8 cellular contexts compared by ENCODE assay signal in the genomic region with DNA sequence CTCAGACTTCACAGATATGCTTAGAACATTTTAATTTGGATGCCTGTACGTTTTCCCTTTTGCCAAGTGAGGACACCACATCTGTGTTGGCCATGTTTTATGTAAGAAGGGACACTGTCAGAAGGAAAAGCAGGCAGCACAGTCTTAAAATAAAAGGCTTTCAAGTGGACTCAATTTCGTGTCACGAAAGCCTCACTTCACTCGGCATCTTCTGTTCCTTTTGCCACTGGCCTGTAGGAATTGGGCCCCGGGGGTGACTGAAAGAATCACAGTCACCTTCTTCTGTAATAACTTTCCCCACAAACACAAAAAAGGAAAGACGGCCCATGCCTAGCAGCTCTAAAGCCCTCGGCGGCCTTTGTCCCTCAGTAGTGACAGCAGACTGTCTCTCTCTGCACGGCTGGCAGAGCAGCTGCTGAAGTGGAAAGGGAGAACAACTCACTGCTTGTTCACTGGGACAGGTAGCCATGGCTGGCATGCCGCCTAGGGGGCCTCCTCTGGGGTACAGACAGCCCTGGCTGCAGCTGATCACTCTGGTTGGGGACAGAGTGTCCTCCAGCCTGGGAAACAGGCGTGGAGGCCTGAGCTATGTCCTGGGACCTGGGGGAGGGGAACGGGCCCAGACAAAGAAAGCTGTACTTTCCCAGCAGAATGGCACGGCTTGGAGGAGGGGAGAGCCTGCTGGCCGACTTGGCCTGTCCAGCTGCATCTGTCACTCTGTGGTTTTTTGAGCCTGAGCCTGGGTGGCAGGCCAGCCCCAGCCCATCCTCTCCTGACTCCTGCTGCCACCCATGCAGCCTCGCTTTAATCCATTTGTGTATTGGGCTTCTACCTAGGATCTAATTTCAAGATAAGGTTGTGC. TPM values are rescaled to one million over a fixed set of nuclear protein-coding genes. Genes with fewer than 3 reads are reported as not detected.
DNase-seq lines count a peak whose midpoint lies in the region; ATAC-seq, FAIRE-seq and TF ChIP-seq lines count a peak whose summit lies in the region.

No MANE protein-coding gene starts in this region.

- no peak for DNase-seq in GM19239 (ENCODE audit: insufficient read length, low spot score)
- peak in 4 of 7 donors; percentile 34 to 80 (median 44) for DNase-seq in adrenal gland
- DNase-seq in stimulated activated CD8-positive, alpha-beta memory T cell treated with anti-CD3 and anti-CD28 coated beads, Interleukin-4, amount 100 ng/mL, for 48 hours, result peak; percentile 14
- no peak for DNase-seq in GM23248
- DNase-seq in naive thymus-derived CD8-positive, alpha-beta T cell, result no peak
- no peak for DNase-seq in activated T-cell treated with anti-CD3 and anti-CD28 coated beads, Interleukin-2, amount 50 U/mL, for 72 hours
- DNase-seq in activated CD4-positive, alpha-beta T cell treated with anti-CD3 and anti-CD28 coated beads, Interleukin-2, amount 10 ng/mL, durations not matched to agents 7 days and 5 days, result no peak

- TF ChIP-seq POLR2A in adrenal gland (IDR thresholded peaks at IDR 0.05), result no peak

- H3K27ac Mint-ChIP-seq in naive thymus-derived CD8-positive, alpha-beta T cell, result no peak overlapping the region
- H3K27ac Mint-ChIP-seq in activated T-cell treated with anti-CD3 and anti-CD28 coated beads, Interleukin-2, amount 50 U/mL, for 72 hours, result no peak overlapping the region
- no peak overlapping the region for H3K27ac Mint-ChIP-seq in activated CD4-positive, alpha-beta T cell treated with anti-CD3 and anti-CD28 coated beads, Interleukin-2, amount 10 ng/mL, durations not matched to agents 7 days and 5 days

- CTCF ChIA-PET in activated CD4-positive, alpha-beta T cell treated with anti-CD3 and anti-CD28 coated beads, Interleukin-2, amount 10 ng/mL, durations not matched to agents 7 days and 5 days (lab: Charles Lee), result interaction anchor here (0.6 to 2.9 kb wide), 6 partner anchors 9 to 655 kb away, joined by 3 to 11 read pairs (median 4); no protein-coding TSS in a partner anchor

- H3K4me3 ChIP-seq in adrenal gland (no peak overlapping the region), GM23248 (no peak overlapping the region)

- no peak overlapping the region for H3K4me2 ChIP-seq in GM23248 (ENCODE audit: unreplicated experiment)

- no peak for TF ChIP-seq CTCF in adrenal gland (IDR thresholded peaks at IDR 0.05)

- H4K20me1 ChIP-seq in GM23248 (ENCODE audit: insufficient read depth), result no peaks in the 10 kb centered on the region

- peaks cover 0 to 9% (median 0%) of the 10 kb centered on the region in 5 donors for H3K27me3 Mint-ChIP-seq in naive thymus-derived CD8-positive, alpha-beta T cell
- no peaks in the 10 kb centered on the region for H3K27me3 Mint-ChIP-seq in activated T-cell treated with anti-CD3 and anti-CD28 coated beads, Interleukin-2, amount 50 U/mL, for 72 hours (ENCODE audit: low read depth)
- no peaks in the 10 kb centered on the region for H3K27me3 Mint-ChIP-seq in activated CD4-positive, alpha-beta T cell treated with anti-CD3 and anti-CD28 coated beads, Interleukin-2, amount 10 ng/mL, durations not matched to agents 7 days and 5 days

- ATAC-seq in naive thymus-derived CD8-positive, alpha-beta T cell, result no peak
- no peak for ATAC-seq in activated T-cell treated with anti-CD3 and anti-CD28 coated beads, Interleukin-2, amount 50 U/mL, for 72 hours (replicated peaks in 1 of 2)

- 63 to 77% (median 72%) methylated on average over 11 to 15 of the region's 15 CpGs for WGBS in adrenal gland, 4 donors
- WGBS in GM23248 (ENCODE audit: low coverage in 1 of 2, low lambda C conversion rate in 2 of 2, missing lambda C conversion rate in 2 of 2), 2 experiments, result 69 to 70% methylated on average over 13 to 15 of the region's 15 CpGs

- no peaks in the 10 kb centered on the region for H3K79me2 ChIP-seq in GM23248 (ENCODE audit: insufficient read depth)

- no peaks in the 10 kb centered on the region for H3K9me3 ChIP-seq in adrenal gland (replicated peaks in 1 of 3)
- no peaks in the 10 kb centered on the region for H3K9me3 ChIP-seq in GM23248 (ENCODE audit: low read depth)

- no peaks in the 10 kb centered on the region for H3K9me3 Mint-ChIP-seq in naive thymus-derived CD8-positive, alpha-beta T cell
- H3K9me3 Mint-ChIP-seq in activated T-cell treated with anti-CD3 and anti-CD28 coated beads, Interleukin-2, amount 50 U/mL, for 72 hours, result no peaks in the 10 kb centered on the region
- H3K9me3 Mint-ChIP-seq in activated CD4-positive, alpha-beta T cell treated with anti-CD3 and anti-CD28 coated beads, Interleukin-2, amount 10 ng/mL, durations not matched to agents 7 days and 5 days, result no peaks in the 10 kb centered on the region

- peak overlapping the region in 3 of 5 donors; percentile 16 to 80 (median 69) for H3K27ac ChIP-seq in adrenal gland
- H3K27ac ChIP-seq in layer of hippocampus (ENCODE audit: low read depth, low read length), result peak overlapping the region; percentile 96
- H3K27ac ChIP-seq in GM23248, result no peak overlapping the region

- H3K27me3 ChIP-seq in adrenal gland, result no peaks in the 10 kb centered on the region
- H3K27me3 ChIP-seq in layer of hippocampus (ENCODE audit: control insufficient read depth, insufficient read depth, low read length), result no peaks in the 10 kb centered on the region
- no peaks in the 10 kb centered on the region for H3K27me3 ChIP-seq in GM23248 (replicated peaks; ENCODE audit: insufficient read depth)

- FAIRE-seq in GM19239 (lab: Jason Lieb, UNC), result peak; percentile 89

- H3K36me3 ChIP-seq in adrenal gland (replicated peaks in 1 of 2) (no peaks in the 10 kb centered on the region), GM23248 (ENCODE audit: low read depth) (no peaks in the 10 kb centered on the region)

- peaks cover 20 to 82% (median 31%) of the 10 kb centered on the region in 4 donors for H3K4me1 Mint-ChIP-seq in naive thymus-derived CD8-positive, alpha-beta T cell
- H3K4me1 Mint-ChIP-seq in activated T-cell treated with anti-CD3 and anti-CD28 coated beads, Interleukin-2, amount 50 U/mL, for 72 hours (ENCODE audit: low read depth), result peaks cover 49% of the 10 kb centered on the region
- peaks cover 24% of the 10 kb centered on the region for H3K4me1 Mint-ChIP-seq in activated CD4-positive, alpha-beta T cell treated with anti-CD3 and anti-CD28 coated beads, Interleukin-2, amount 10 ng/mL, durations not matched to agents 7 days and 5 days

- no peak overlapping the region for H3K4me3 Mint-ChIP-seq in naive thymus-derived CD8-positive, alpha-beta T cell
- no peak overlapping the region for H3K4me3 Mint-ChIP-seq in activated T-cell treated with anti-CD3 and anti-CD28 coated beads, Interleukin-2, amount 50 U/mL, for 72 hours
- no peak overlapping the region for H3K4me3 Mint-ChIP-seq in activated CD4-positive, alpha-beta T cell treated with anti-CD3 and anti-CD28 coated beads, Interleukin-2, amount 10 ng/mL, durations not matched to agents 7 days and 5 days

- H3K9ac ChIP-seq in GM23248, result no peak overlapping the region

- POLR2A ChIA-PET in naive thymus-derived CD8-positive, alpha-beta T cell (lab: Charles Lee), result interaction anchor here (1.3 kb wide), 1 partner anchor 9 kb away, joined by 4 read pairs; no protein-coding TSS in a partner anchor
- POLR2A ChIA-PET in activated CD4-positive, alpha-beta T cell treated with anti-CD3 and anti-CD28 coated beads, Interleukin-2, amount 10 ng/mL, durations not matched to agents 7 days and 5 days (lab: Charles Lee), result no interaction called here

- H2AFZ ChIP-seq in GM23248, result no peak overlapping the region

- H3F3A ChIP-seq in GM23248 (ENCODE audit: insufficient read depth), result peaks cover 1% of the 10 kb centered on the region; the same call in 1 of the 2 replicates

- in situ Hi-C loops in GM23248 (cut with MboI), result no loop called here

- H3K36me3 Mint-ChIP-seq in naive thymus-derived CD8-positive, alpha-beta T cell, result peaks cover 0 to 1% (median 0%) of the 10 kb centered on the region in 3 donors
- no peaks in the 10 kb centered on the region for H3K36me3 Mint-ChIP-seq in activated T-cell treated with anti-CD3 and anti-CD28 coated beads, Interleukin-2, amount 50 U/mL, for 72 hours (ENCODE audit: insufficient read depth in 2 of 2)
- H3K36me3 Mint-ChIP-seq in activated CD4-positive, alpha-beta T cell treated with anti-CD3 and anti-CD28 coated beads, Interleukin-2, amount 10 ng/mL, durations not matched to agents 7 days and 5 days (ENCODE audit: low read depth), result no peaks in the 10 kb centered on the region

- intact Hi-C loops in adrenal gland (cut with DNase I), result no loop called here

- peaks cover 7 to 58% of the 10 kb centered on the region in 2 donors for H3K4me1 ChIP-seq in adrenal gland (replicated peaks in 1 of 2)
- H3K4me1 ChIP-seq in GM23248 (ENCODE audit: insufficient read depth), result no peaks in the 10 kb centered on the region

- no peaks in the 10 kb centered on the region for H3K9me2 ChIP-seq in GM23248 (ENCODE audit: insufficient read depth)

RNA-seq across cellular contexts. Expression of gene RASSF4, which starts 4.4 kb away (rescaled TPM):
- total RNA-seq in adrenal gland, result 10 to 100 TPM in 7 of 8 donors, 1 to 10 TPM in 1; 6.6 to 38.8 (median 25.0) TPM
- 10 to 100 TPM in 2 of 3 donors, 1 to 10 TPM in 1; 5.2 to 47.5 (median 38.3) TPM for polyA plus RNA-seq in adrenal gland
- 1.0 and 2.1 TPM in 2 replicates for total RNA-seq in GM23248 (2014; rRNA removed; shearing (Covaris generic))
- polyA plus RNA-seq in GM23248 (2016; fragmentation: Nextera tagmentation; extraction: Ambion mirVana), result 2.3 and 2.9 TPM in 2 replicates
- total RNA-seq in naive thymus-derived CD8-positive, alpha-beta T cell, result 1 to 10 TPM in 1 of 2 experiments, under 1 TPM in 1; 0.88 to 1.8 TPM
- polyA plus RNA-seq in naive thymus-derived CD8-positive, alpha-beta T cell, result 1 to 10 TPM in 2 of 3 donors, under 1 TPM in 1; 0.40 to 1.7 (median 1.0) TPM
- 1 to 10 TPM; 2.6 to 2.8 TPM for total RNA-seq in activated T-cell treated with anti-CD3 and anti-CD28 coated beads, Interleukin-2, amount 50 U/mL, for 72 hours
- under 1 TPM; 0.42 to 0.52 TPM for total RNA-seq in activated CD4-positive, alpha-beta T cell treated with anti-CD3 and anti-CD28 coated beads, Interleukin-2, amount 10 ng/mL, durations not matched to agents 7 days and 5 days

RNA-seq across cellular contexts. Expression of gene DEPP1, which starts 14.6 kb away (rescaled TPM):
- total RNA-seq in adrenal gland, result 100 to 1,000 TPM in 4 of 8 donors, 10 to 100 TPM in 4; 13.2 to 179 (median 95.2) TPM
- 10 to 100 TPM; 17.6 to 86.8 (median 18.2) TPM for polyA plus RNA-seq in adrenal gland
- total RNA-seq in GM23248 (2014; rRNA removed; shearing (Covaris generic)), result 7.0 and 10.1 TPM in 2 replicates
- 10.2 and 13.8 TPM in 2 replicates for polyA plus RNA-seq in GM23248 (2016; fragmentation: Nextera tagmentation; extraction: Ambion mirVana)
- total RNA-seq in naive thymus-derived CD8-positive, alpha-beta T cell, result not detected
- not detected for polyA plus RNA-seq in naive thymus-derived CD8-positive, alpha-beta T cell
- 1 to 10 TPM in 1 of 2 donors, under 1 TPM in 1; 0.23 to 1.4 TPM for total RNA-seq in activated T-cell treated with anti-CD3 and anti-CD28 coated beads, Interleukin-2, amount 50 U/mL, for 72 hours
- under 1 TPM; 0.22 to 0.33 TPM for total RNA-seq in activated CD4-positive, alpha-beta T cell treated with anti-CD3 and anti-CD28 coated beads, Interleukin-2, amount 10 ng/mL, durations not matched to agents 7 days and 5 days

RNA-seq across cellular contexts. Expression of gene ZNF22, which starts 36.7 kb away (rescaled TPM):
- 10 to 100 TPM in 7 of 8 donors, 1 to 10 TPM in 1; 8.0 to 17.3 (median 13.2) TPM for total RNA-seq in adrenal gland
- polyA plus RNA-seq in adrenal gland (10 to 100 TPM; 10.9 to 21.3 (median 11.7) TPM), GM23248 (2016; fragmentation: Nextera tagmentation; extraction: Ambion mirVana) (16.7 and 17.3 TPM in 2 replicates)
- total RNA-seq in GM23248 (2014; rRNA removed; shearing (Covaris generic)), result 14.0 and 15.5 TPM in 2 replicates
- total RNA-seq in naive thymus-derived CD8-positive, alpha-beta T cell, result 10 to 100 TPM; 46.3 to 47.0 TPM
- 10 to 100 TPM; 54.1 to 62.3 (median 58.7) TPM for polyA plus RNA-seq in naive thymus-derived CD8-positive, alpha-beta T cell
- 10 to 100 TPM; 34.8 to 44.0 TPM for total RNA-seq in activated T-cell treated with anti-CD3 and anti-CD28 coated beads, Interleukin-2, amount 50 U/mL, for 72 hours
- total RNA-seq in activated CD4-positive, alpha-beta T cell treated with anti-CD3 and anti-CD28 coated beads, Interleukin-2, amount 10 ng/mL, durations not matched to agents 7 days and 5 days, result 10 to 100 TPM; 26.9 to 29.7 TPM

RNA-seq across cellular contexts. Expression of gene TMEM72, which starts 52.9 kb away (rescaled TPM):
- total RNA-seq in adrenal gland, result not detected
- not detected for polyA plus RNA-seq in adrenal gland
- not detected in 2 replicates for total RNA-seq in GM23248 (2014; rRNA removed; shearing (Covaris generic))
- not detected in 2 replicates for polyA plus RNA-seq in GM23248 (2016; fragmentation: Nextera tagmentation; extraction: Ambion mirVana)
- total RNA-seq in naive thymus-derived CD8-positive, alpha-beta T cell, result not detected
- not detected for polyA plus RNA-seq in naive thymus-derived CD8-positive, alpha-beta T cell
- total RNA-seq in activated T-cell treated with anti-CD3 and anti-CD28 coated beads, Interleukin-2, amount 50 U/mL, for 72 hours, result not detected
- total RNA-seq in activated CD4-positive, alpha-beta T cell treated with anti-CD3 and anti-CD28 coated beads, Interleukin-2, amount 10 ng/mL, durations not matched to agents 7 days and 5 days, result not detected

Comparison
In these comparisons a context has a peak if more than half of its experiments do, and no peak if none do; other contexts are left out.
1. DNase-seq: peak in adrenal gland (4 of 7) and stimulated activated CD8-positive, alpha-beta memory T cell treated with anti-CD3 and anti-CD28 coated beads, Interleukin-4, amount 100 ng/mL, for 48 hours (single experiment); none in GM19239 (single experiment), GM23248 (single experiment), naive thymus-derived CD8-positive, alpha-beta T cell (0 of 10), activated T-cell treated with anti-CD3 and anti-CD28 coated beads, Interleukin-2, amount 50 U/mL, for 72 hours (0 of 2) and activated CD4-positive, alpha-beta T cell treated with anti-CD3 and anti-CD28 coated beads, Interleukin-2, amount 10 ng/mL, durations not matched to agents 7 days and 5 days (single experiment).